ENCODE assay signal across 1 cellular context in genomic region chr6:36755435-36756348, GRCh38.
TF ChIP-seq lines count a peak whose summit lies in the region.

No MANE protein-coding gene starts in this region.

TF ChIP-seq in K562, 482 proteins besides CTCF, POLR2A, EP300 and RAD21 (continued from another document and continues in another):
- TF ChIP-seq TRIM25 (IDR thresholded peaks at IDR 0.05; ENCODE audit: borderline replicate concordance) (no peak), MAZ (CRISPR knock-in tag; conservative IDR thresholded peaks at IDR 0.05 in 1 of 2, IDR thresholded peaks at IDR 0.05 in 1 of 2) (no peak), ZNF398 (CRISPR knock-in tag; IDR thresholded peaks at IDR 0.05) (no peak), STAG1 (CRISPR knock-in tag; IDR thresholded peaks at IDR 0.05; ENCODE audit: borderline replicate concordance) (no peak), ETV1 (tag; conservative IDR thresholded peaks at IDR 0.05; ENCODE audit: low read depth) (no peak), SIN3B (IDR thresholded peaks at IDR 0.05; ENCODE audit: low read depth) (no peak), RBBP5 (IDR thresholded peaks at IDR 0.05; ENCODE audit: borderline replicate concordance, insufficient read depth, low read length, poor library complexity, severe bottlenecking) (peak; percentile 16), FOXK2 (conservative IDR thresholded peaks at IDR 0.05 in 1 of 2, IDR thresholded peaks at IDR 0.05 in 1 of 2; ENCODE audit: low read depth in 2 of 2) (0 out of 4 replicates have a peak, but pooled peaks of 1 of the 2 experiments have one; percentile 12), NR2C2 (CRISPR knock-in tag; IDR thresholded peaks at IDR 0.05) (no peak), NR2C2 (tag; IDR thresholded peaks at IDR 0.05) (peak; percentile 40; the same call in 1 of the 2 replicates), ILK (tag; IDR thresholded peaks at IDR 0.05; ENCODE audit: borderline replicate concordance, low read depth) (no peak), ZNF707 (CRISPR knock-in tag; conservative IDR thresholded peaks at IDR 0.05) (no peak), CREM (IDR thresholded peaks at IDR 0.05; ENCODE audit: low read depth) (peak; percentile 37; the same call in 1 of the 2 replicates), ZNF766 (CRISPR knock-in tag; conservative IDR thresholded peaks at IDR 0.05) (no peak), FOSL1 (tag; conservative IDR thresholded peaks at IDR 0.05) (peak; percentile 68), NELFE (IDR thresholded peaks at IDR 0.05; ENCODE audit: insufficient read depth, insufficient read length) (no peak), CBFB (CRISPR knock-in tag; IDR thresholded peaks at IDR 0.05) (no peak), MYC (IDR thresholded peaks at IDR 0.05; ENCODE audit: low read depth, low read length) (no peak), MYC (CRISPR knock-in tag; IDR thresholded peaks at IDR 0.05; ENCODE audit: borderline replicate concordance, low read depth) (no peak), ZNF444 (CRISPR knock-in tag; IDR thresholded peaks at IDR 0.05) (no peak), ZNF133 (CRISPR knock-in tag; IDR thresholded peaks at IDR 0.05) (no peak), PCBP2 (IDR thresholded peaks at IDR 0.05; ENCODE audit: low read depth, low read length, poor library complexity, severe bottlenecking) (no peak), PREB (CRISPR knock-in tag; IDR thresholded peaks at IDR 0.05) (no peak), KDM4B (IDR thresholded peaks at IDR 0.05; ENCODE audit: borderline replicate concordance in 2 of 2, low read depth in 1 of 2) (no peak), BRF2 (IDR thresholded peaks at IDR 0.05; ENCODE audit: borderline replicate concordance, insufficient read depth, insufficient read length) (no peak), ZNF639 (CRISPR knock-in tag; conservative IDR thresholded peaks at IDR 0.05 in 1 of 2, IDR thresholded peaks at IDR 0.05 in 1 of 2) (0 out of 4 replicates have a peak, but pooled peaks of 1 of the 2 experiments have one; percentile 49), SMARCA4 (IDR thresholded peaks at IDR 0.05) (peak; percentile 22; the same call in 1 of the 2 replicates), ESRRA (IDR thresholded peaks at IDR 0.05; ENCODE audit: borderline replicate concordance, low read depth) (peak; percentile 42; the same call in 1 of the 2 replicates), MTA1 (IDR thresholded peaks at IDR 0.05; ENCODE audit: borderline replicate concordance) (no peak), JUN (IDR thresholded peaks at IDR 0.05; ENCODE audit: borderline replicate concordance, low read depth, low read length) (0 out of 2 replicates have a peak, but pooled peaks have one; percentile 42), JUN (CRISPR knock-in tag; IDR thresholded peaks at IDR 0.05; ENCODE audit: borderline replicate concordance) (no peak), ZBTB2 (IDR thresholded peaks at IDR 0.05) (no peak), SMARCE1 (IDR thresholded peaks at IDR 0.05) (no peak), THRB (CRISPR knock-in tag; conservative IDR thresholded peaks at IDR 0.05) (no peak), SPI1 (IDR thresholded peaks at IDR 0.05; ENCODE audit: borderline replicate concordance, low read depth, low read length) (peak; percentile 52; the same call in 1 of the 2 replicates), TARDBP (IDR thresholded peaks at IDR 0.05) (no peak), ARHGAP35 (IDR thresholded peaks at IDR 0.05; ENCODE audit: partially characterized antibody) (no peak), ZNF124 (CRISPR knock-in tag; IDR thresholded peaks at IDR 0.05) (no peak), HDAC3 (IDR thresholded peaks at IDR 0.05; ENCODE audit: borderline replicate concordance, partially characterized antibody) (no peak), FOXK1 (CRISPR knock-in tag; IDR thresholded peaks at IDR 0.05; ENCODE audit: borderline replicate concordance) (no peak), ARID1B (IDR thresholded peaks at IDR 0.05) (0 out of 2 replicates have a peak, but pooled peaks have one; percentile 30), ATF1 (CRISPR knock-in tag; IDR thresholded peaks at IDR 0.05) (no peak), ATF1 (tag; IDR thresholded peaks at IDR 0.05) (no peak), ZNF609 (CRISPR knock-in tag; IDR thresholded peaks at IDR 0.05; ENCODE audit: borderline replicate concordance) (no peak), DMBX1 (CRISPR knock-in tag; IDR thresholded peaks at IDR 0.05; ENCODE audit: borderline replicate concordance) (no peak), MTA3 (IDR thresholded peaks at IDR 0.05; ENCODE audit: borderline replicate concordance) (no peak), MCM3 (IDR thresholded peaks at IDR 0.05) (no peak), ATF3 (IDR thresholded peaks at IDR 0.05) (peak; percentile 64), ATF3 (CRISPR knock-in tag; conservative IDR thresholded peaks at IDR 0.05) (no peak), NRF1 (conservative IDR thresholded peaks at IDR 0.05 in 1 of 2, IDR thresholded peaks at IDR 0.05 in 1 of 2) (0 out of 4 replicates have a peak, but pooled peaks of 1 of the 2 experiments have one; percentile 21), MAFF (IDR thresholded peaks at IDR 0.05; ENCODE audit: low read length) (no peak), ILF3 (IDR thresholded peaks at IDR 0.05; ENCODE audit: borderline replicate concordance) (no peak)
